Comparison of ENCODE assay signal across 14 cellular contexts in genomic region chr6:164507197-164507957, GRCh38.
DNase-seq lines count a peak whose midpoint lies in the region; ATAC-seq and TF ChIP-seq lines count a peak whose summit lies in the region.
"Had no signal": no experiment of that assay in that cellular context is flagged by ENCODE, and none has a peak within 500 bp of the region (broad histone marks: within the 10 kb centered on the region; RNA-seq: fewer than 3 reads in every experiment).

No MANE protein-coding gene starts in this region.

- intact Hi-C loops in psoas muscle (cut with DNase I): no loop called here

- no peaks in the 10 kb centered on the region for H3K27me3 ChIP-seq in psoas muscle (ENCODE audit: insufficient read depth in 3 of 3, low read length in 2 of 3)
- H3K27me3 ChIP-seq: dorsolateral prefrontal cortex had no signal

- H3K36me3 ChIP-seq in psoas muscle (ENCODE audit: insufficient read depth in 1 of 2, low read depth in 1 of 2): no peaks in the 10 kb centered on the region

- H3K9me3 ChIP-seq in psoas muscle: no peaks in the 10 kb centered on the region

- peak overlapping the region; percentile 68 for H3K27ac ChIP-seq in psoas muscle
- H3K27ac ChIP-seq: dorsolateral prefrontal cortex had no signal

- peak; percentile 72 for ATAC-seq in GM19351 (IDR thresholded peaks at IDR 0.05; ENCODE audit: unreplicated experiment)
- ATAC-seq in HG02938 (IDR thresholded peaks at IDR 0.05; ENCODE audit: unreplicated experiment): peak; percentile 53
- ATAC-seq in psoas muscle: peak in 3 of 4 donors; percentile 60 to 80 (median 69)

- H3K4me3 ChIP-seq in NB4 (ENCODE audit: low read depth, low read length): no peak overlapping the region
- H3K4me3 ChIP-seq in psoas muscle: peak overlapping the region; percentile 57
- H3K4me3 ChIP-seq: dorsolateral prefrontal cortex had no signal

- no peaks in the 10 kb centered on the region for H3K4me1 ChIP-seq in psoas muscle

- WGBS in psoas muscle, 3 donors: 36 to 39% (median 37%) methylated on average over 9 of the region's 9 CpGs

- TF ChIP-seq POLR2A in NB4 (IDR thresholded peaks at IDR 0.05; ENCODE audit: extremely low read depth, insufficient read length): no peak

- DNase-seq in NB4 (ENCODE audit: low read depth) (peak; percentile 43), psoas muscle (no peak), medulla oblongata (ENCODE audit: extremely low spot score) (no peak), foreskin melanocyte (no peak), superior temporal gyrus (ENCODE audit: extremely low spot score) (no peak), NCI-H2107 (lab: John Stamatoyannopoulos, UW) (no peak)
- DNase-seq: activated CD4-positive, alpha-beta T cell treated with anti-CD3 and anti-CD28 coated beads, Interleukin-2, amount 10 ng/mL, durations not matched to agents 24 days and 14 days; activated naive CD8-positive, alpha-beta T cell treated with anti-CD3 and anti-CD28 coated beads for 36 hours; dorsolateral prefrontal cortex; hippocampal formation; NCI-H2029 treated with DMSO at 0.1 percent for 48 hours; SIG-M5 had no signal

- TF ChIP-seq CTCF in NB4 (IDR thresholded peaks at IDR 0.05; ENCODE audit: low read depth, low read length) (no peak), psoas muscle (IDR thresholded peaks at IDR 0.05) (no peak)
